ENCODE assay signal across 14 cellular contexts in genomic region chr5:167916706-167917105, GRCh38.
DNase-seq lines count a peak whose midpoint lies in the region; ATAC-seq and TF ChIP-seq lines count a peak whose summit lies in the region.
"Had no signal": no experiment of that assay in that cellular context is flagged by ENCODE, and none has a peak within 500 bp of the region (broad histone marks: within the 10 kb centered on the region; RNA-seq: fewer than 3 reads in every experiment).

No MANE protein-coding gene starts in this region.

- no peak overlapping the region for H3K4me3 ChIP-seq in MM.1S (ENCODE audit: low read length)
- H3K4me3 ChIP-seq in transverse colon: no peak overlapping the region
- H3K4me3 ChIP-seq: ascending aorta, suprapubic skin had no signal

- no peak overlapping the region for H3K4me2 ChIP-seq in MM.1S (ENCODE audit: low read depth, low read length)

- H4K20me1 ChIP-seq in MM.1S (ENCODE audit: insufficient read depth, low read length): no peaks in the 10 kb centered on the region

- in situ Hi-C loops in transverse colon (cut with MboI; ENCODE audit: low pct_ligation_motif_present in 1 of 4, low pct_unique_long_range_greater_than_20kb in 1 of 4, low sequenced_read_pairs in 3 of 4): no loop called here

- no peak for TF ChIP-seq CTCF in MM.1S (IDR thresholded peaks at IDR 0.05; ENCODE audit: low read length)
- no peak for TF ChIP-seq CTCF in transverse colon (IDR thresholded peaks at IDR 0.05)
- TF ChIP-seq CTCF in GM10248 (IDR thresholded peaks at IDR 0.05; ENCODE audit: control extremely low read depth, extremely low read depth, low read depth, missing control alignments): no peak

- CTCF ChIA-PET in GM10248 (lab: Yijun Ruan, JAX) (interaction anchor here (0.8 kb wide), 1 partner anchor 17 kb away, joined by 3 read pairs; no protein-coding TSS in a partner anchor), T-cell (lab: Charles Lee) (no interaction called here)

- peaks cover 5% of the 10 kb centered on the region; the same call in 1 of the 2 replicates for H3F3A ChIP-seq in MM.1S (ENCODE audit: insufficient read depth, low read length)

- no peak for TF ChIP-seq POLR2A in transverse colon (IDR thresholded peaks at IDR 0.05)

- H3K4me1 Mint-ChIP-seq in T-cell: no peaks in the 10 kb centered on the region

- H3K27ac ChIP-seq in MM.1S (ENCODE audit: low read length) (no peak overlapping the region), transverse colon (no peak overlapping the region)
- H3K27ac ChIP-seq: ascending aorta, suprapubic skin had no signal

- no peak overlapping the region for H3K9ac ChIP-seq in MM.1S (ENCODE audit: low read length)

- no peak for ATAC-seq in T-cell (replicated peaks in 1 of 4)
- ATAC-seq: activated CD4-positive, CD25-positive, alpha-beta regulatory T cell treated with anti-CD3 and anti-CD28 coated beads, Interleukin-2, amount 50 U/mL, for 24 hours; effector memory CD8-positive, alpha-beta T cell; SK-N-SH treated with all-trans-retinoic acid at 6 μM for 48 hours had no signal

- no peaks in the 10 kb centered on the region for H3K9me2 ChIP-seq in MM.1S (replicated peaks; ENCODE audit: insufficient read depth, low read length)

- DNase-seq in MM.1S: peak; percentile 9
- DNase-seq in ecto neural progenitor cell (ENCODE audit: low spot score): peak; percentile 48
- DNase-seq in kidney tubule cell (ENCODE audit: low spot score): peak; percentile 80
- DNase-seq in transverse colon: peak; percentile 14
- DNase-seq in GM10248 (ENCODE audit: extremely low spot score): no peak
- DNase-seq in NCI-H524 (lab: John Stamatoyannopoulos, UW): no peak
- DNase-seq in T-cell: no peak
- DNase-seq: activated T-cell treated with anti-CD3 and anti-CD28 coated beads, Interleukin-2, amount 50 U/mL, for 1 hour; effector memory CD8-positive, alpha-beta T cell; NCI-H1048 had no signal

- H3K27me3 ChIP-seq in MM.1S (replicated peaks; ENCODE audit: insufficient read depth, low read length) (peaks cover 5% of the 10 kb centered on the region; the same call in 1 of the 2 replicates), transverse colon (no peaks in the 10 kb centered on the region)
- H3K27me3 ChIP-seq: ascending aorta, suprapubic skin had no signal

- POLR2A ChIA-PET in GM10248 (lab: Yijun Ruan, JAX) (no interaction called here), T-cell (lab: Charles Lee) (no interaction called here)

- WGBS in transverse colon (ENCODE audit: low coverage in 1 of 2), 2 donors: 39 to 61% methylated on average over 4 of the region's 4 CpGs

- H3K9me3 ChIP-seq in MM.1S (replicated peaks; ENCODE audit: insufficient read depth, low read length) (no peaks in the 10 kb centered on the region), transverse colon (no peaks in the 10 kb centered on the region)
- H3K9me3 ChIP-seq: ascending aorta, suprapubic skin had no signal

- no peak overlapping the region for H2AFZ ChIP-seq in MM.1S (ENCODE audit: low read length)

- H3K36me3 ChIP-seq in MM.1S (replicated peaks; ENCODE audit: insufficient read depth, low read length): no peaks in the 10 kb centered on the region
- no peaks in the 10 kb centered on the region for H3K36me3 ChIP-seq in transverse colon
- H3K36me3 ChIP-seq: ascending aorta, suprapubic skin had no signal

- peaks cover 0 to 10% (median 2%) of the 10 kb centered on the region in 3 donors for H3K9me3 Mint-ChIP-seq in T-cell

- TF ChIP-seq EP300 in transverse colon (IDR thresholded peaks at IDR 0.05; ENCODE audit: low read depth): no peak

- H3K4me1 ChIP-seq in MM.1S (ENCODE audit: low read length) (peaks cover 20% of the 10 kb centered on the region), transverse colon (no peaks in the 10 kb centered on the region)
- H3K4me1 ChIP-seq: ascending aorta had no signal

- no peaks in the 10 kb centered on the region for H3K27me3 Mint-ChIP-seq in T-cell
- H3K27me3 Mint-ChIP-seq: effector memory CD8-positive, alpha-beta T cell had no signal

- H3K36me3 Mint-ChIP-seq in T-cell: no peaks in the 10 kb centered on the region

- H3K4me3 Mint-ChIP-seq in T-cell: no peak overlapping the region
- H3K4me3 Mint-ChIP-seq: effector memory CD8-positive, alpha-beta T cell had no signal

- H3K27ac Mint-ChIP-seq in T-cell: no peak overlapping the region
- H3K27ac Mint-ChIP-seq: effector memory CD8-positive, alpha-beta T cell had no signal

- no peaks in the 10 kb centered on the region for H3K79me2 ChIP-seq in MM.1S (ENCODE audit: low read length)

- intact Hi-C loops in transverse colon (cut with DNase I; ENCODE audit: low total_unique reads): no loop called here

Comparison
In these comparisons a context has a peak if more than half of its experiments do, and no peak if none do; other contexts are left out.
1. DNase-seq: peak in MM.1S (single experiment), ecto neural progenitor cell (single experiment), kidney tubule cell (single experiment) and transverse colon (single experiment); none in GM10248 (single experiment), NCI-H524 (0 of 2) and T-cell (0 of 34).